In the genomic region with DNA sequence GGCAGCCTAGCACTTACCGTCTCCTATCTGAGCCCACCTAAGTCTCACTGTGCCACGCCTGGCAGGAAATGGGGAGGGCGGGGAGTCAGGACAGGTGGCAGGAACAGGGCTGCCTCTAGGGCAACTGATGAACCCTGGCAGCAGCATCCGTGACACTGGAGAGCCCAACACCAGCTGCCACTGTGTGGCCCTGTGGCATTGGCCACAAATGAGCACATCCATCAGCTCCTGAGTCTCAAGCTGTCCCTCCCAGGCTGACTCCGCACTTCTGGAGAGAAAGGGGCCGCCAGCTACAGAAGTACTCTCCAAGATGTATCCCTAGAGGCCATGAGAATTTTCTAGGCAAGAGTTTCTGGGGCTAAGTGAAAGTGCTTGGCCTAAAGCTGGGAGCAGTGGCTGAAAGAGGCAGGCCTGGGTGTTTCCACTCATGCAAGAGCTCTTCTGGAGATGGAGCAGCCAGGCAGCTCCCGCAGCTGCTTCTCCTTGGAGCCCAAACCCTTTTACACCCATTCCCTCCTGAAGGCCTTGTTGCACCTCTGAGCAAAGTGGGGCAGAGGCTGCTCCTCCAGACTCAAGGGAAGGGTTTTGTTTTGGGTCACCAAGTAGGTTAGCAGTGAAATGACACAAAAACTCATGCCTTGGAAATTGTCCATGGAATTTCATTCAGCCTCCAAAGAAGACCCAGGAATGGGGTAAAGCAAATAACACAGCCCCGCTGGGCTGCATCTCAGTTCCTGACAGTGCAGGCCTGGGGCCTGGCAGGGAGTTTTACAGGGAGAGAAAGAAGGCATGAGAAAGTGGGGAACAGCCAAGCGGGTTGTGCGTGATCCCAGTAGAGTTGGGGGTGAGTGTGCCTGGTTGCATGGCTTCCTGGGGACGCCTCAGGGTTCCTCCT, we compare ENCODE assay signal across 2 cellular contexts.
TF ChIP-seq lines count a peak whose summit lies in the region.

No MANE protein-coding gene starts in this region.

TF ChIP-seq in liver, 16 proteins besides CTCF, POLR2A, EP300 and RAD21:
- no peak for TF ChIP-seq ZBTB33 (IDR thresholded peaks at IDR 0.05)
- no peak for TF ChIP-seq JUND (IDR thresholded peaks at IDR 0.05)
- no peak for TF ChIP-seq FOXA1 (IDR thresholded peaks at IDR 0.05)
- TF ChIP-seq YY1 (IDR thresholded peaks at IDR 0.05) = no peak
- TF ChIP-seq, protein P1, sequence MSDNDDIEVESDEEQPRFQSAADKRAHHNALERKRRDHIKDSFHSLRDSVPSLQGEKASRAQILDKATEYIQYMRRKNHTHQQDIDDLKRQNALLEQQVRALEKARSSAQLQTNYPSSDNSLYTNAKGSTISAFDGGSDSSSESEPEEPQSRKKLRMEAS (IDR thresholded peaks at IDR 0.05) = no peak
- no peak for TF ChIP-seq HNF4A (conservative IDR thresholded peaks at IDR 0.05)
- TF ChIP-seq GABPA (IDR thresholded peaks at IDR 0.05 in 1 of 2, conservative IDR thresholded peaks at IDR 0.05 in 1 of 2) = no peak
- TF ChIP-seq RXRA (IDR thresholded peaks at IDR 0.05) = no peak
- TF ChIP-seq EGR1 (IDR thresholded peaks at IDR 0.05; ENCODE audit: low read depth in 2 of 2) = no peak
- TF ChIP-seq, protein P2, sequence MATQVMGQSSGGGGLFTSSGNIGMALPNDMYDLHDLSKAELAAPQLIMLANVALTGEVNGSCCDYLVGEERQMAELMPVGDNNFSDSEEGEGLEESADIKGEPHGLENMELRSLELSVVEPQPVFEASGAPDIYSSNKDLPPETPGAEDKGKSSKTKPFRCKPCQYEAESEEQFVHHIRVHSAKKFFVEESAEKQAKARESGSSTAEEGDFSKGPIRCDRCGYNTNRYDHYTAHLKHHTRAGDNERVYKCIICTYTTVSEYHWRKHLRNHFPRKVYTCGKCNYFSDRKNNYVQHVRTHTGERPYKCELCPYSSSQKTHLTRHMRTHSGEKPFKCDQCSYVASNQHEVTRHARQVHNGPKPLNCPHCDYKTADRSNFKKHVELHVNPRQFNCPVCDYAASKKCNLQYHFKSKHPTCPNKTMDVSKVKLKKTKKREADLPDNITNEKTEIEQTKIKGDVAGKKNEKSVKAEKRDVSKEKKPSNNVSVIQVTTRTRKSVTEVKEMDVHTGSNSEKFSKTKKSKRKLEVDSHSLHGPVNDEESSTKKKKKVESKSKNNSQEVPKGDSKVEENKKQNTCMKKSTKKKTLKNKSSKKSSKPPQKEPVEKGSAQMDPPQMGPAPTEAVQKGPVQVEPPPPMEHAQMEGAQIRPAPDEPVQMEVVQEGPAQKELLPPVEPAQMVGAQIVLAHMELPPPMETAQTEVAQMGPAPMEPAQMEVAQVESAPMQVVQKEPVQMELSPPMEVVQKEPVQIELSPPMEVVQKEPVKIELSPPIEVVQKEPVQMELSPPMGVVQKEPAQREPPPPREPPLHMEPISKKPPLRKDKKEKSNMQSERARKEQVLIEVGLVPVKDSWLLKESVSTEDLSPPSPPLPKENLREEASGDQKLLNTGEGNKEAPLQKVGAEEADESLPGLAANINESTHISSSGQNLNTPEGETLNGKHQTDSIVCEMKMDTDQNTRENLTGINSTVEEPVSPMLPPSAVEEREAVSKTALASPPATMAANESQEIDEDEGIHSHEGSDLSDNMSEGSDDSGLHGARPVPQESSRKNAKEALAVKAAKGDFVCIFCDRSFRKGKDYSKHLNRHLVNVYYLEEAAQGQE (IDR thresholded peaks at IDR 0.05) = no peak
- no peak for TF ChIP-seq FOXA2 (IDR thresholded peaks at IDR 0.05)
- TF ChIP-seq ATF3 (IDR thresholded peaks at IDR 0.05) = no peak

TF ChIP-seq in HepG2, 621 proteins besides CTCF, POLR2A, EP300 and RAD21:
- TF ChIP-seq TAF15 (IDR thresholded peaks at IDR 0.05; ENCODE audit: low read depth, low read length, poor library complexity, severe bottlenecking) = no peak
- TF ChIP-seq ZNF597 (CRISPR knock-in tag; IDR thresholded peaks at IDR 0.05) = no peak
- TF ChIP-seq ZNF816 (CRISPR knock-in tag; IDR thresholded peaks at IDR 0.05; ENCODE audit: borderline replicate concordance) = no peak
- TF ChIP-seq FOXA1 (IDR thresholded peaks at IDR 0.05) = no peak
- no peak for TF ChIP-seq FOXA1 (CRISPR knock-in tag; IDR thresholded peaks at IDR 0.05)
- no peak for TF ChIP-seq SNAPC4 (CRISPR knock-in tag; IDR thresholded peaks at IDR 0.05)
- no peak for TF ChIP-seq GFI1 (CRISPR knock-in tag; IDR thresholded peaks at IDR 0.05; ENCODE audit: borderline replicate concordance)
- TF ChIP-seq MYPOP (CRISPR knock-in tag; IDR thresholded peaks at IDR 0.05) = no peak
- TF ChIP-seq ZSCAN9 (CRISPR knock-in tag; IDR thresholded peaks at IDR 0.05; ENCODE audit: borderline replicate concordance) = no peak
TF ChIP-seq in HepG2: peak in this region for 0.
